ENCODE assay signal across 17 cellular contexts in genomic region chr9:92489209-92489608, GRCh38. TPM values are rescaled to one million over a fixed set of nuclear protein-coding genes. Genes with fewer than 3 reads are reported as not detected.
DNase-seq lines count a peak whose midpoint lies in the region; ATAC-seq, FAIRE-seq and TF ChIP-seq lines count a peak whose summit lies in the region.
"Had no signal": no experiment of that assay in that cellular context is flagged by ENCODE, and none has a peak within 500 bp of the region (broad histone marks: within the 10 kb centered on the region; RNA-seq: fewer than 3 reads in every experiment).

No MANE protein-coding gene starts in this region.

- no peaks in the 10 kb centered on the region for H3K4me1 Mint-ChIP-seq in T-helper 17 cell
- peaks cover 6% of the 10 kb centered on the region for H3K4me1 Mint-ChIP-seq in Caco-2 (ENCODE audit: low read depth, unreplicated experiment)
- H3K4me1 Mint-ChIP-seq: WTC11 had no signal

- no peaks in the 10 kb centered on the region for H3K9me3 Mint-ChIP-seq in Caco-2 (ENCODE audit: unreplicated experiment)
- H3K9me3 Mint-ChIP-seq: activated naive CD4-positive, alpha-beta T cell treated with anti-CD3 and anti-CD28 coated beads, Interleukin-2, amount 50 U/mL, for 72 hours; mesothelial cell of epicardium; WTC11 had no signal

- H3K4me3 Mint-ChIP-seq in T-helper 17 cell (no peak overlapping the region), Caco-2 (ENCODE audit: unreplicated experiment) (no peak overlapping the region)
- H3K4me3 Mint-ChIP-seq: mesothelial cell of epicardium, WTC11 had no signal

- TF ChIP-seq CTCF in fibroblast of mammary gland (conservative IDR thresholded peaks at IDR 0.05; ENCODE audit: control insufficient read depth, insufficient read depth, low read depth, low read length) (no peak), Caco-2 (IDR thresholded peaks at IDR 0.05; ENCODE audit: insufficient read depth in 1 of 2, low read depth in 1 of 2, low read length in 1 of 2, severe bottlenecking in 1 of 2, unreplicated experiment in 1 of 2) (no peak)

- POLR2A ChIA-PET in Caco-2 (lab: Charles Lee): interaction anchor here (0.6 kb wide), 1 partner anchor 40 kb away, joined by 4 read pairs; no protein-coding TSS in a partner anchor

- peaks cover 0 to 2% (median 0%) of the 10 kb centered on the region in 3 donors for H3K4me1 ChIP-seq in skeletal muscle tissue (ENCODE audit: control insufficient read depth in 3 of 3, insufficient read depth in 3 of 3, low read length in 3 of 3)
- no peaks in the 10 kb centered on the region for H3K4me1 ChIP-seq in Caco-2

- no peaks in the 10 kb centered on the region for H3K27me3 ChIP-seq in skeletal muscle tissue (ENCODE audit: control insufficient read depth in 3 of 3, insufficient read depth in 3 of 3, low read length in 3 of 3)
- no peaks in the 10 kb centered on the region for H3K27me3 ChIP-seq in Caco-2 (replicated peaks; ENCODE audit: control insufficient read depth, insufficient read depth, low read length)
- H3K27me3 ChIP-seq: ovary had no signal

- FAIRE-seq in H54 (lab: Jason Lieb, UNC): peak; percentile 98
- FAIRE-seq: colon had no signal

- no peak for TF ChIP-seq POLR2A in H54 (IDR thresholded peaks at IDR 0.05; ENCODE audit: low read depth, low read length)

- H3K27me3 Mint-ChIP-seq in T-helper 17 cell (no peaks in the 10 kb centered on the region), Caco-2 (ENCODE audit: insufficient read depth, unreplicated experiment) (no peaks in the 10 kb centered on the region)

- H3K9me3 ChIP-seq in T-helper 17 cell (ENCODE audit: control insufficient read depth, low read length, poor library complexity, severe bottlenecking) (no peaks in the 10 kb centered on the region), skeletal muscle tissue (ENCODE audit: control insufficient read depth in 3 of 3, low read length in 3 of 3) (no peaks in the 10 kb centered on the region), Caco-2 (no peaks in the 10 kb centered on the region)
- H3K9me3 ChIP-seq: ovary had no signal

- H3K36me3 Mint-ChIP-seq in T-helper 17 cell (ENCODE audit: low read depth) (no peaks in the 10 kb centered on the region), Caco-2 (ENCODE audit: insufficient read depth, unreplicated experiment) (no peaks in the 10 kb centered on the region)
- H3K36me3 Mint-ChIP-seq: activated naive CD4-positive, alpha-beta T cell treated with anti-CD3 and anti-CD28 coated beads, Interleukin-2, amount 50 U/mL, for 72 hours; mesothelial cell of epicardium; WTC11 had no signal

- peak overlapping the region; percentile 16 for H3K27ac Mint-ChIP-seq in T-helper 17 cell
- H3K27ac Mint-ChIP-seq in Caco-2 (ENCODE audit: unreplicated experiment): no peak overlapping the region
- H3K27ac Mint-ChIP-seq: activated naive CD4-positive, alpha-beta T cell treated with anti-CD3 and anti-CD28 coated beads, Interleukin-2, amount 50 U/mL, for 72 hours; mesothelial cell of epicardium; WTC11 had no signal

- no peak overlapping the region for H3K4me3 ChIP-seq in fibroblast of mammary gland (ENCODE audit: control insufficient read depth, low read depth, low read length)
- H3K4me3 ChIP-seq in skeletal muscle tissue (ENCODE audit: low read length in 3 of 3): no peak overlapping the region
- no peak overlapping the region for H3K4me3 ChIP-seq in Caco-2 (ENCODE audit: low read depth, low read length)
- H3K4me3 ChIP-seq: ovary had no signal

- H3K36me3 ChIP-seq in skeletal muscle tissue (ENCODE audit: control insufficient read depth in 3 of 3, insufficient read depth in 3 of 3, low read length in 3 of 3): no peaks in the 10 kb centered on the region
- H3K36me3 ChIP-seq in Caco-2 (ENCODE audit: control insufficient read depth, insufficient read depth, low read length): no peaks in the 10 kb centered on the region
- H3K36me3 ChIP-seq: ovary had no signal

- CTCF ChIA-PET in Caco-2 (lab: Charles Lee): no interaction called here

- ATAC-seq in T-helper 17 cell: no peak
- ATAC-seq: activated naive CD4-positive, alpha-beta T cell treated with anti-CD3 and anti-CD28 coated beads, Interleukin-2, amount 50 U/mL, for 72 hours; WTC11 had no signal

- DNase-seq in H54 (ENCODE audit: insufficient read length, low spot score) (peak; percentile 27), T-helper 17 cell (no peak), fibroblast of mammary gland (ENCODE audit: low read depth) (peak; percentile 54), Caco-2 (no peak), substantia nigra (lab: John Stamatoyannopoulos, UW) (no peak)
- no peak for DNase-seq in effector CD8-positive, alpha-beta T cell (lab: John Stamatoyannopoulos, UW)
- no peak for DNase-seq in activated effector memory CD4-positive, alpha-beta T cell treated with anti-CD3 and anti-CD28 coated beads, Interleukin-2, amount 50 U/mL, for 16 hours
- DNase-seq: AML-193; foreskin melanocyte; NCI-H226; ovary; stimulated activated CD4-positive, alpha-beta T cell treated with anti-CD3 and anti-CD28 coated beads, Interleukin-12 subunit alpha, Interleukin-12 subunit beta, amount 100 ng/mL, for 4 hours had no signal

- intact Hi-C loops in Caco-2 (cut with micrococcal nuclease; ENCODE audit: unreplicated experiment): no loop called here

- no TSS peak for BruUV-seq in Caco-2 (replicated peaks; lab: Mats Ljungman, UMichigan)

- peak overlapping the region; percentile 50 for H3K27ac ChIP-seq in skeletal muscle tissue (ENCODE audit: low read depth, low read length)
- no peak overlapping the region for H3K27ac ChIP-seq in substantia nigra (ENCODE audit: low read depth, low read length, poor library complexity, severe bottlenecking)

- no peak overlapping the region for H3K9ac ChIP-seq in skeletal muscle tissue (ENCODE audit: low read depth in 1 of 3, low read length in 3 of 3)

RNA-seq across cellular contexts. Expression of gene ASPN, which starts 6.9 kb away (rescaled TPM):
- total RNA-seq in T-helper 17 cell (not detected), skeletal muscle tissue (213 TPM), Caco-2 (2022) (not detected in 2 replicates)
- total RNA-seq: activated naive CD4-positive, alpha-beta T cell treated with anti-CD3 and anti-CD28 coated beads, Interleukin-2, amount 50 U/mL, for 72 hours; WTC11 had no signal

RNA-seq across cellular contexts. Expression of gene ECM2, which starts 46.6 kb away (rescaled TPM):
- total RNA-seq in T-helper 17 cell (not detected), skeletal muscle tissue (28.7 TPM), Caco-2 (2022) (not detected in 2 replicates)
- total RNA-seq: activated naive CD4-positive, alpha-beta T cell treated with anti-CD3 and anti-CD28 coated beads, Interleukin-2, amount 50 U/mL, for 72 hours; mesothelial cell of epicardium; WTC11 had no signal

Comparison
In these comparisons a context has a peak if more than half of its experiments do, and no peak if none do; other contexts are left out.
1. DNase-seq: peak in H54 (single experiment) and fibroblast of mammary gland (single experiment); none in T-helper 17 cell (0 of 3), Caco-2 (0 of 2), effector CD8-positive, alpha-beta T cell (single experiment), substantia nigra (0 of 49) and activated effector memory CD4-positive, alpha-beta T cell treated with anti-CD3 and anti-CD28 coated beads, Interleukin-2, amount 50 U/mL, for 16 hours (single experiment).
2. RNA of gene ASPN, which starts 6.9 kb away (total RNA-seq): 213 TPM in skeletal muscle tissue (single experiment); not detected in T-helper 17 cell and not detected in Caco-2; every median in the first group is over 100 times any median in the second.
3. RNA of gene ECM2, which starts 46.6 kb away (total RNA-seq): 28.7 TPM in skeletal muscle tissue (single experiment); not detected in Caco-2 and not detected in T-helper 17 cell; every median in the first group is over 10 times any median in the second.